ENCODE assay signal across 10 cellular contexts in the genomic region with DNA sequence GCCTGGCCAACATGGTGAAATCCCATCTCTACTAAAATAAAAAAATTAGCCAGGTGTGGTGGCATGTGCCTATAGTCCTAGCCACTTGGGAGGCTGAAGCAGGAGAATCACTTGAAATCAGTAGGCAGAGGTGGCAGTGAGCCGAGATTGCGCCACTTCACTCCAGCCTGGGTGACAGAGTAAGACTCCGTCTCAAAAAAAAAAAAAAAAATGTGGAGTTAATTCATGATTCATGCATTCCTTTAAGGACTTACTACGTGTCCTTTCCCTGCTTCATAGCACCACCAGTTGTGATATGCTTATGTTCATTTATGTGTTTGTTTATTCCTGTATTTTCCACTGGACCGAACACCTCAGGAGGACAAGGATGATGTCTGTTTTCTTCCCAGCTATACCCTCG. TPM values are rescaled to one million over a fixed set of nuclear protein-coding genes. Genes with fewer than 3 reads are reported as not detected.
DNase-seq lines count a peak whose midpoint lies in the region; ATAC-seq and TF ChIP-seq lines count a peak whose summit lies in the region.
"Had no signal": no experiment of that assay in that cellular context is flagged by ENCODE, and none has a peak within 500 bp of the region (broad histone marks: within the 10 kb centered on the region; RNA-seq: fewer than 3 reads in every experiment).

No MANE protein-coding gene starts in this region.

- ATAC-seq in upper lobe of left lung (ENCODE audit: low FRiP score in 2 of 2) (peak; percentile 58 to 79), GM21526 (IDR thresholded peaks at IDR 0.05; ENCODE audit: low FRiP score, unreplicated experiment) (no peak)
- ATAC-seq: natural killer cell treated with Interleukin-12 subunit alpha and Interleukin-12 subunit beta and Interleukin-15 and Interleukin-18, amount 100 ng/mL, for 72 hours had no signal

- H3K36me3 ChIP-seq in upper lobe of left lung, result no peaks in the 10 kb centered on the region

- H3K9me3 ChIP-seq in upper lobe of left lung, result no peaks in the 10 kb centered on the region

- no peak for TF ChIP-seq EP300 in upper lobe of left lung (IDR thresholded peaks at IDR 0.05)

- no peaks in the 10 kb centered on the region for H3K27me3 ChIP-seq in upper lobe of left lung

- H3K4me3 ChIP-seq in astrocyte of the spinal cord (ENCODE audit: low read depth, low read length), result no peak overlapping the region
- no peak overlapping the region for H3K4me3 ChIP-seq in upper lobe of left lung

- DNase-seq in HPDE6-E6E7 (ENCODE audit: extremely low spot score) (peak; percentile 35), astrocyte of the spinal cord (ENCODE audit: low read depth, low spot score) (peak; percentile 18), kidney glomerular epithelial cell (lab: John Stamatoyannopoulos, UW) (peak; percentile 50), upper lobe of left lung (peak in 1 of 2 donors; percentile 87), inferior parietal cortex (ENCODE audit: extremely low spot score) (no peak), ureter (ENCODE audit: low spot score) (no peak)
- DNase-seq: NCI-H1048 had no signal

- TF ChIP-seq CTCF in astrocyte of the spinal cord (IDR thresholded peaks at IDR 0.05; ENCODE audit: low read depth, low read length), result no peak
- no peak for TF ChIP-seq CTCF in upper lobe of left lung (IDR thresholded peaks at IDR 0.05)

- in situ Hi-C loops in astrocyte of the spinal cord (cut with HindIII; ENCODE audit: low sequenced_read_pairs), result no loop called here

- peaks cover 6 to 11% (median 10%) of the 10 kb centered on the region in 4 donors for H3K4me1 ChIP-seq in upper lobe of left lung

- WGBS in upper lobe of left lung, 2 donors, result 54 to 68% methylated on average over 6 of the region's 6 CpGs

- peak overlapping the region; percentile 49 to 81 (median 74) for H3K27ac ChIP-seq in upper lobe of left lung

- no peak for TF ChIP-seq POLR2A in upper lobe of left lung (IDR thresholded peaks at IDR 0.05)

RNA-seq across cellular contexts. Expression of a gene that starts 12.7 kb away (rescaled TPM):
- total RNA-seq in upper lobe of left lung, result 100 to 1,000 TPM in 1 of 6 donors, 10 to 100 TPM in 5; 30.4 to 104 (median 47.3) TPM
- 128 TPM for total RNA-seq in ureter
- total RNA-seq: natural killer cell treated with Interleukin-12 subunit alpha and Interleukin-12 subunit beta and Interleukin-15 and Interleukin-18, amount 100 ng/mL, for 72 hours had no signal

RNA-seq across cellular contexts. Expression of a gene that starts 31.1 kb away (rescaled TPM):
- total RNA-seq in upper lobe of left lung (not detected), ureter (not detected)
- total RNA-seq: natural killer cell treated with Interleukin-12 subunit alpha and Interleukin-12 subunit beta and Interleukin-15 and Interleukin-18, amount 100 ng/mL, for 72 hours; urinary bladder had no signal

Comparison
In these comparisons a context has a peak if more than half of its experiments do, and no peak if none do; other contexts are left out.
1. DNase-seq: peak in HPDE6-E6E7 (single experiment), astrocyte of the spinal cord (single experiment) and kidney glomerular epithelial cell (single experiment); none in inferior parietal cortex (single experiment) and ureter (single experiment).